Comparison of ENCODE assay signal across 21 cellular contexts in the genomic region with DNA sequence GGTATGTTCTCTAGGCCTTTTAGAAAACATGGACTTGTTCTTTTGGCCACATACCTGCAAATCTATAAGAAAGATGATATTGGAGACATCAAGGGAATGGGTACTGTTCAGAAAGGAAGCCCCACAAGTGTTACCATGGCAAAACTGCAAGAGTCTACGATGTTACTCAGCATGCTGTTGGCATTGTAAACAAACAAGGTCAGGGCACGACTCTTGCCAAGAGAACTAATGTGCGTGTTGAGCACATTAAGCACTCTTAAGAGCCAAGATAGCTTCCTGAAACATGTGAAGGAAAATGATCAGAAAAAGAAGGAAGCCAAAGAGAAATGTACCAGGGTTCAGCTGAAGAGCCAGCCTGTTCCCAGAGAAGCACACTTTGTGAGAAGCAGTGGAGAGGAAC. TPM values are rescaled to one million over a fixed set of nuclear protein-coding genes. Genes with fewer than 3 reads are reported as not detected.
DNase-seq lines count a peak whose midpoint lies in the region; ATAC-seq and TF ChIP-seq lines count a peak whose summit lies in the region.
"Had no signal": no experiment of that assay in that cellular context is flagged by ENCODE, and none has a peak within 500 bp of the region (broad histone marks: within the 10 kb centered on the region; RNA-seq: fewer than 3 reads in every experiment).

No MANE protein-coding gene starts in this region.

- ATAC-seq in Panc1 (no peak; the same call in 1 of the 2 replicates), GM18511 (IDR thresholded peaks at IDR 0.05; ENCODE audit: unreplicated experiment) (no peak)
- ATAC-seq: GM23338, K562 had no signal

- TF ChIP-seq CTCF in Panc1 (IDR thresholded peaks at IDR 0.05): no peak

- no peaks in the 10 kb centered on the region; the same call in 1 of the 2 replicates for H3K9me3 ChIP-seq in Panc1 (ENCODE audit: control insufficient read depth, insufficient read depth, low read depth, low read length)
- H3K9me3 ChIP-seq: BE2C had no signal

- H3K27ac ChIP-seq in Panc1 (ENCODE audit: low read length): peak overlapping the region; percentile 42; the same call in 1 of the 2 replicates

- POLR2A ChIA-PET in Panc1 (lab: Charles Lee): no interaction called here

- no peaks in the 10 kb centered on the region for H3K36me3 ChIP-seq in Panc1 (ENCODE audit: control insufficient read depth, insufficient read depth, low read length)
- H3K36me3 ChIP-seq: BE2C had no signal

- DNase-seq in DMS53 (lab: John Stamatoyannopoulos, UW) (peak; percentile 26), DMS53 treated with DMSO at 0.1 percent for 48 hours (lab: John Stamatoyannopoulos, UW; ENCODE audit: unreplicated experiment) (no peak), NCI-H1105 treated with DMSO at 0.1 percent for 48 hours (lab: John Stamatoyannopoulos, UW) (peak; percentile 34), Panc1 (ENCODE audit: low read depth, low spot score) (no peak), myocyte (ENCODE audit: low read depth) (peak; percentile 7), NCI-H146 (lab: John Stamatoyannopoulos, UW) (no peak), NCI-H1930 (lab: John Stamatoyannopoulos, UW) (no peak)
- DNase-seq: 8988T; BE2C; Calu3; CD4-positive, alpha-beta T cell; GF-D8; NCI-H1092; NCI-H1694 treated with DMSO at 0.1 percent for 48 hours; NCI-H2171 treated with DMSO at 0.1 percent for 48 hours; NCI-H510A; RPMI8226; SIG-M5 had no signal

- H3K4me3 ChIP-seq in Panc1 (ENCODE audit: low read depth in 2 of 2, low read length in 2 of 2): no peak overlapping the region
- H3K4me3 ChIP-seq: GM23338, K562 had no signal

- intact Hi-C loops in Panc1 (cut with micrococcal nuclease; ENCODE audit: unreplicated experiment): no loop called here

- BruUV-seq in Panc1 (replicated peaks; lab: Mats Ljungman, UMichigan): no TSS peak

- H3K4me1 ChIP-seq in Panc1 (ENCODE audit: control insufficient read depth, insufficient read depth, low read length): peaks cover 15% of the 10 kb centered on the region
- H3K4me1 ChIP-seq: BE2C had no signal

- CTCF ChIA-PET in Panc1 (lab: Charles Lee): no interaction called here

- in situ Hi-C loops in Panc1 (cut with HindIII; ENCODE audit: low pct_unique_long_range_greater_than_20kb, low sequenced_read_pairs): no loop called here

- no peaks in the 10 kb centered on the region for H3K27me3 ChIP-seq in Panc1 (ENCODE audit: control insufficient read depth, insufficient read depth, low read length)
- H3K27me3 ChIP-seq: BE2C had no signal

RNA-seq across cellular contexts. Expression of a gene that starts 37.1 kb away (rescaled TPM):
- 47.4 TPM for total RNA-seq in Panc1 (2021; ENCODE audit: unreplicated experiment)
- 67.8 TPM for polyA plus RNA-seq in Panc1 (2012; ENCODE audit: insufficient read length)
- total RNA-seq in myocyte: 1.9 and 2.8 TPM in 2 replicates
- polyA plus RNA-seq in myocyte (2012): 2.3 TPM
- polyA plus RNA-seq: K562 had no signal

Comparison
In these comparisons a context has a peak if more than half of its experiments do, and no peak if none do; other contexts are left out.
1. DNase-seq: peak in DMS53 (single experiment), NCI-H1105 treated with DMSO at 0.1 percent for 48 hours (single experiment) and myocyte (single experiment); none in DMS53 treated with DMSO at 0.1 percent for 48 hours (single experiment), Panc1 (single experiment), NCI-H146 (single experiment) and NCI-H1930 (0 of 2).
2. RNA of a gene that starts 37.1 kb away (total RNA-seq): 47.4 TPM in Panc1 (single experiment); 1.9 to 2.8 TPM in myocyte; every median in the first group is over 10 times any median in the second.